21 cellular contexts compared by ENCODE assay signal in genomic region chr19:49646586-49646985, GRCh38.
"Had no signal": no experiment of that assay in that cellular context is flagged by ENCODE, and none has a peak within 500 bp of the region (broad histone marks: within the 10 kb centered on the region; RNA-seq: fewer than 3 reads in every experiment).

No MANE protein-coding gene starts in this region.

- H3K27ac Mint-ChIP-seq: activated CD4-positive, alpha-beta memory T cell treated with anti-CD3 and anti-CD28 coated beads, Interleukin-2, amount 10 ng/mL, durations not matched to agents 7 days and 5 days; activated CD4-positive, alpha-beta T cell treated with anti-CD3 and anti-CD28 coated beads, Interleukin-2, amount 10 ng/mL, durations not matched to agents 7 days and 5 days; activated T-cell treated with anti-CD3 and anti-CD28 coated beads, Interleukin-2, amount 50 U/mL, for 72 hours; mesothelial cell of epicardium; stimulated activated naive CD8-positive, alpha-beta T cell treated with anti-CD3 and anti-CD28 coated beads, Interleukin-15, Interleukin-2, amounts not matched to agents 100 ng/mL and 50 ng/mL, for 24 hours had no signal

- H3K4me2 ChIP-seq: hepatocyte had no signal

- H3K4me3 ChIP-seq: colonic mucosa, dorsolateral prefrontal cortex, gastroesophageal sphincter, hepatocyte, right lobe of liver, thoracic aorta had no signal

- H3K4me3 Mint-ChIP-seq: activated CD4-positive, alpha-beta memory T cell treated with anti-CD3 and anti-CD28 coated beads, Interleukin-2, amount 10 ng/mL, durations not matched to agents 7 days and 5 days; activated CD4-positive, alpha-beta T cell treated with anti-CD3 and anti-CD28 coated beads, Interleukin-2, amount 10 ng/mL, durations not matched to agents 7 days and 5 days; activated T-cell treated with anti-CD3 and anti-CD28 coated beads, Interleukin-2, amount 50 U/mL, for 72 hours; mesothelial cell of epicardium; stimulated activated naive CD8-positive, alpha-beta T cell treated with anti-CD3 and anti-CD28 coated beads, Interleukin-15, Interleukin-2, amounts not matched to agents 100 ng/mL and 50 ng/mL, for 24 hours had no signal

- H3K27ac ChIP-seq: colonic mucosa, dorsolateral prefrontal cortex, gastroesophageal sphincter, hepatocyte, right lobe of liver, thoracic aorta had no signal

- H3K27me3 ChIP-seq: colonic mucosa, dorsolateral prefrontal cortex, gastroesophageal sphincter, hepatocyte, right lobe of liver had no signal

- H3K36me3 ChIP-seq: colonic mucosa had no signal

- H3K27me3 Mint-ChIP-seq: activated CD4-positive, alpha-beta memory T cell treated with anti-CD3 and anti-CD28 coated beads, Interleukin-2, amount 10 ng/mL, durations not matched to agents 7 days and 5 days; activated CD4-positive, alpha-beta T cell treated with anti-CD3 and anti-CD28 coated beads, Interleukin-2, amount 10 ng/mL, durations not matched to agents 7 days and 5 days; naive B cell; stimulated activated naive CD8-positive, alpha-beta T cell treated with anti-CD3 and anti-CD28 coated beads, Interleukin-15, Interleukin-2, amounts not matched to agents 100 ng/mL and 50 ng/mL, for 24 hours had no signal

- H3K36me3 Mint-ChIP-seq: naive B cell had no signal

- H3K9me3 ChIP-seq: colonic mucosa, gastroesophageal sphincter, right lobe of liver, thoracic aorta had no signal

- H3K9me3 Mint-ChIP-seq: activated CD4-positive, alpha-beta memory T cell treated with anti-CD3 and anti-CD28 coated beads, Interleukin-2, amount 10 ng/mL, durations not matched to agents 7 days and 5 days; activated CD4-positive, alpha-beta T cell treated with anti-CD3 and anti-CD28 coated beads, Interleukin-2, amount 10 ng/mL, durations not matched to agents 7 days and 5 days; activated naive CD4-positive, alpha-beta T cell treated with anti-CD3 and anti-CD28 coated beads, Interleukin-2, amount 50 U/mL, for 72 hours; activated T-cell treated with anti-CD3 and anti-CD28 coated beads, Interleukin-2, amount 50 U/mL, for 72 hours; mesothelial cell of epicardium; naive B cell; stimulated activated naive CD8-positive, alpha-beta T cell treated with anti-CD3 and anti-CD28 coated beads, Interleukin-15, Interleukin-2, amounts not matched to agents 100 ng/mL and 50 ng/mL, for 24 hours had no signal

- DNase-seq: activated CD4-positive, alpha-beta memory T cell treated with anti-CD3 and anti-CD28 coated beads, Interleukin-2, amount 10 ng/mL, durations not matched to agents 7 days and 5 days; activated CD4-positive, alpha-beta T cell treated with anti-CD3 and anti-CD28 coated beads for 1 hour; activated CD4-positive, alpha-beta T cell treated with anti-CD3 and anti-CD28 coated beads, Interleukin-2, amount 10 ng/mL, durations not matched to agents 7 days and 5 days; activated naive CD4-positive, alpha-beta T cell; activated T-cell treated with anti-CD3 and anti-CD28 coated beads, Interleukin-2, amount 50 U/mL, for 72 hours; anterior cingulate cortex; cerebellar nuclear complex; colonic mucosa; dorsolateral prefrontal cortex; effector memory CD4-positive, alpha-beta T cell; naive B cell; stimulated activated CD4-positive, alpha-beta T cell treated with anti-CD3 and anti-CD28 coated beads, Interleukin-4, amount 100 ng/mL, for 1 hour; T-helper 2 cell; trophoblast cell had no signal
